Comparison of ENCODE assay signal across 9 cellular contexts in the genomic region with DNA sequence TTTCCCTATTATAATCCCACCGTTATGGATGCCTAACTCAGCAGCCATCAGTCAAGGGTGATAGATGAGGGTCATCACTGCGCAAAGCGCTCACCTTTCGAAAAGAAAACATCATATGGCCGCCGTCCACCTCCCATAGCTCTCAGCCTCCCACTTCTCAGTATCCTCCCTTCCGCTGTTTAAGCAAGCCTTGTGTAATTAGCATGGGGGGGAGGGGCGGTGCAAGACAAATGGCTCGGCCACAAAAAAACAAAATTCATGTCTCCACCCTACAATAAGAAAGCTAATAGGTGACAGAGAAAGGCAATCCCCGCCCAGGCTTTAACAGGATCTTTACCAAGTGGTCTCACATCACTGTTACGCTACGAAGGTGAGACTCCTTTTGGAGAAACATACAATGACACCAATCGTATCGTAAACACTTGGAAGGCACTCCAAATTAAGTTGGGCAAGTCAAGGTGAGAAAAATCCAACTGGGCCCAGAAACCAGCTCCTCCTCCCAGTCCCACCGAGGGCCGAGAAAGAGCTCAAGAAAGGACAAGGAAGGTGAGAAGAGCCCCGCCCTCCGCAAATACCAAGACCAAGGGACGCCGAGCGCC. TPM values are rescaled to one million over a fixed set of nuclear protein-coding genes. Genes with fewer than 3 reads are reported as not detected.
DNase-seq lines count a peak whose midpoint lies in the region; ATAC-seq and TF ChIP-seq lines count a peak whose summit lies in the region.
"Had no signal": no experiment of that assay in that cellular context is flagged by ENCODE, and none has a peak within 500 bp of the region (broad histone marks: within the 10 kb centered on the region; RNA-seq: fewer than 3 reads in every experiment).

No MANE protein-coding gene starts in this region.

- peak overlapping the region; percentile 70 for H3K4me3 Mint-ChIP-seq in Calu3 (ENCODE audit: low read depth, unreplicated experiment)
- peak overlapping the region; percentile 98 for H3K4me3 Mint-ChIP-seq in activated naive CD4-positive, alpha-beta T cell treated with anti-CD3 and anti-CD28 coated beads, Interleukin-2, amount 50 U/mL, for 24 hours

- H3K27ac Mint-ChIP-seq in Calu3 (ENCODE audit: unreplicated experiment): peak overlapping the region; percentile 88
- H3K27ac Mint-ChIP-seq in activated naive CD4-positive, alpha-beta T cell treated with anti-CD3 and anti-CD28 coated beads, Interleukin-2, amount 50 U/mL, for 24 hours: peak overlapping the region; percentile 99

- H3K27ac ChIP-seq in heart right ventricle (peak overlapping the region; percentile 81 to 100 (median 93)), psoas muscle (peak overlapping the region; percentile 92)

- H3K36me3 Mint-ChIP-seq in Calu3 (ENCODE audit: insufficient read depth, unreplicated experiment): peaks cover 67% of the 10 kb centered on the region
- H3K36me3 Mint-ChIP-seq in activated naive CD4-positive, alpha-beta T cell treated with anti-CD3 and anti-CD28 coated beads, Interleukin-2, amount 50 U/mL, for 24 hours: peaks cover 33% of the 10 kb centered on the region

- H3K9me3 Mint-ChIP-seq in Calu3 (ENCODE audit: low read depth, unreplicated experiment): no peaks in the 10 kb centered on the region
- H3K9me3 Mint-ChIP-seq in activated naive CD4-positive, alpha-beta T cell treated with anti-CD3 and anti-CD28 coated beads, Interleukin-2, amount 50 U/mL, for 24 hours: no peaks in the 10 kb centered on the region

- H3K27me3 Mint-ChIP-seq in Calu3 (ENCODE audit: unreplicated experiment): no peaks in the 10 kb centered on the region
- H3K27me3 Mint-ChIP-seq in activated naive CD4-positive, alpha-beta T cell treated with anti-CD3 and anti-CD28 coated beads, Interleukin-2, amount 50 U/mL, for 24 hours: no peaks in the 10 kb centered on the region

- ATAC-seq in HG03139 (IDR thresholded peaks at IDR 0.05; ENCODE audit: unreplicated experiment) (peak; percentile 6), heart right ventricle (peak; percentile 5 to 54 (median 30)), psoas muscle (peak in 3 of 4 donors; percentile 19 to 57 (median 46)), HG02571 (IDR thresholded peaks at IDR 0.05; ENCODE audit: unreplicated experiment) (no peak)

- peaks cover 0 to 43% (median 35%) of the 10 kb centered on the region in 9 donors for H3K36me3 ChIP-seq in heart right ventricle
- H3K36me3 ChIP-seq in psoas muscle (ENCODE audit: insufficient read depth in 1 of 2, low read depth in 1 of 2): peaks cover 23 to 42% of the 10 kb centered on the region in 2 donors

- intact Hi-C loops in Calu3 (cut with micrococcal nuclease; ENCODE audit: unreplicated experiment) (loop anchor here (1.0 kb wide), 1 partner anchor 48 kb away; no protein-coding TSS in a partner anchor), heart right ventricle (cut with DNase I) (loop anchor here in 6 of 10 donors (2.0 to 10.0 kb wide), 7 partner anchors 42 to 414 kb away; partner anchors contain the start of genes MICB (in 4 of the 6), NELFE (in 3 of the 6), SKIC2 (in 3 of the 6) and CSNK2B (in 1 of the 6)), psoas muscle (cut with DNase I) (loop anchor here (5.0 to 10.0 kb wide), 4 partner anchors 44 to 424 kb away; partner anchors contain the start of genes EHMT2 (in 1 of the 2) and MICB (in 1 of the 2))

- H3K4me1 Mint-ChIP-seq in Calu3 (ENCODE audit: low read depth, unreplicated experiment): peaks cover 34% of the 10 kb centered on the region
- peaks cover 43% of the 10 kb centered on the region for H3K4me1 Mint-ChIP-seq in activated naive CD4-positive, alpha-beta T cell treated with anti-CD3 and anti-CD28 coated beads, Interleukin-2, amount 50 U/mL, for 24 hours

- no peak for TF ChIP-seq CTCF in Calu3 (IDR thresholded peaks at IDR 0.05; ENCODE audit: unreplicated experiment)
- no peak for TF ChIP-seq CTCF in heart right ventricle (IDR thresholded peaks at IDR 0.05)
- no peak for TF ChIP-seq CTCF in psoas muscle (IDR thresholded peaks at IDR 0.05)

- TSS peak; percentile 67 for BruUV-seq in Calu3 (replicated peaks; lab: Mats Ljungman, UMichigan)

- H3K27me3 ChIP-seq in heart right ventricle: no peaks in the 10 kb centered on the region
- no peaks in the 10 kb centered on the region for H3K27me3 ChIP-seq in psoas muscle (ENCODE audit: insufficient read depth in 3 of 3, low read length in 2 of 3)

- DNase-seq in Calu3 (peak; percentile 69), RPMI8226 (peak; percentile 72), heart right ventricle (peak in 1 of 2 donors; percentile 58), psoas muscle (peak in 1 of 2 donors; percentile 61), NCI-H128 (lab: John Stamatoyannopoulos, UW; ENCODE audit: unreplicated experiment) (no peak)

- peak overlapping the region; percentile 42 to 87 (median 73) for H3K4me3 ChIP-seq in heart right ventricle
- H3K4me3 ChIP-seq in psoas muscle: peak overlapping the region; percentile 88

- H3K9me3 ChIP-seq in heart right ventricle (no peaks in the 10 kb centered on the region), psoas muscle (no peaks in the 10 kb centered on the region)

- WGBS in heart right ventricle, 2 donors: 0 to 1% methylated on average over 21 of the region's 21 CpGs
- WGBS in psoas muscle, 3 donors: 0 to 1% (median 0%) methylated on average over 21 of the region's 21 CpGs

- CTCF ChIA-PET in Calu3 (lab: Charles Lee): interaction anchor here (1.0 to 3.3 kb wide), 12 partner anchors 10 to 196 kb away, joined by 3 to 16 read pairs (median 7); partner anchors contain the start of genes C6orf47, MCCD1 and MICB

- H3K4me1 ChIP-seq in heart right ventricle (peaks cover 22 to 52% (median 40%) of the 10 kb centered on the region in 9 donors), psoas muscle (peaks cover 29% of the 10 kb centered on the region)

RNA-seq across cellular contexts. Expression of gene DDX39B, which starts 0.6 kb away (rescaled TPM):
- 631 and 646 TPM in 2 replicates for total RNA-seq in Calu3 (2022)
- 100 to 1,000 TPM; 154 to 193 (median 172) TPM for total RNA-seq in heart right ventricle
- polyA plus RNA-seq in heart right ventricle: 100 to 1,000 TPM; 160 to 422 TPM
- 100 to 1,000 TPM; 141 to 186 (median 165) TPM for total RNA-seq in psoas muscle
- 100 to 1,000 TPM; 128 to 174 (median 134) TPM for polyA plus RNA-seq in psoas muscle

RNA-seq across cellular contexts. Expression of gene ATP6V1G2, which starts 5.2 kb away (rescaled TPM):
- 1.0 and 1.5 TPM in 2 replicates for total RNA-seq in Calu3 (2022)
- 1 to 10 TPM in 9 of 10 donors, under 1 TPM in 1; 0.97 to 2.2 (median 2.0) TPM for total RNA-seq in heart right ventricle
- 1 to 10 TPM in 1 of 2 donors, under 1 TPM in 1; 0.88 to 2.5 TPM for polyA plus RNA-seq in heart right ventricle
- 1 to 10 TPM in 2 of 4 donors, under 1 TPM in 2; 0.66 to 2.8 (median 0.94) TPM for total RNA-seq in psoas muscle
- 1 to 10 TPM in 2 of 3 donors, under 1 TPM in 1; 0.95 to 4.7 (median 1.7) TPM for polyA plus RNA-seq in psoas muscle

RNA-seq across cellular contexts. Expression of gene NFKBIL1, which starts 6.2 kb away (rescaled TPM):
- total RNA-seq in Calu3 (2022): 33.5 and 34.0 TPM in 2 replicates
- total RNA-seq in heart right ventricle: 10 to 100 TPM in 9 of 10 donors, 1 to 10 TPM in 1; 9.7 to 15.8 (median 11.7) TPM
- polyA plus RNA-seq in heart right ventricle: 10 to 100 TPM; 18.5 to 22.2 TPM
- total RNA-seq in psoas muscle: 10 to 100 TPM; 13.7 to 19.1 (median 15.4) TPM
- polyA plus RNA-seq in psoas muscle: 10 to 100 TPM; 20.8 to 29.3 (median 21.6) TPM

RNA-seq across cellular contexts. Expression of gene MCCD1, which starts 12.4 kb away (rescaled TPM):
- total RNA-seq in Calu3 (2022) (not detected in 2 replicates), heart right ventricle (not detected), psoas muscle (not detected)
- polyA plus RNA-seq in heart right ventricle (not detected), psoas muscle (not detected)
- total RNA-seq: activated CD8-positive, alpha-beta memory T cell treated with anti-CD3 and anti-CD28 coated beads for 36 hours had no signal

RNA-seq across cellular contexts. Expression of gene LTA, which starts 30.9 kb away (rescaled TPM):
- total RNA-seq in Calu3 (2022): not detected in 2 replicates
- under 1 TPM in 2 of 10 donors, not detected in 8; 0.15 to 0.86 TPM for total RNA-seq in heart right ventricle
- polyA plus RNA-seq in heart right ventricle: under 1 TPM; 0.06 to 0.44 TPM
- not detected for total RNA-seq in psoas muscle
- polyA plus RNA-seq in psoas muscle: under 1 TPM in 2 of 3 donors, not detected in 1; 0.05 to 0.10 TPM
